In the genomic region with DNA sequence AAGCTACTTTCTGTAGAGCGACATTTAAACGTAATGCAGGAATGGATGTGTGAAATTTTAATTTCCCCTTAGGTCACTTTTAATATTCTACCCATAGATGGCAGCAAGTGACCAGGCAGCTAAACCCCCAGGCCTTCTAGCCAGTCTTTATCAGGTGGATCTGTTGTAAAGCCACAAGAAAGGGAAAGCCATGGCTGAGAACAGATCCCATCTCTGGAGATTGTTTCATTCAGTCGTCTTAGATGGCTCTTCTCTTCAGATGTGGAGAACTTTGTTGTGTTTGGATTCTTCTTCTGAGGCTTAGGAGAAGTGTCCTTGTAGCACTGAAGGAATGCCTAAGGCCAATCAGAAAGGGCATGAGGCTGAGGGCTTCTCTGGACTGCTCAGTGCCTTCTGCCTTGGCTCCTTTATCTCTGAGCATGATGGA, we compare ENCODE assay signal across 8 cellular contexts.
DNase-seq lines count a peak whose midpoint lies in the region; ATAC-seq, FAIRE-seq and TF ChIP-seq lines count a peak whose summit lies in the region.

No MANE protein-coding gene starts in this region.

- TF ChIP-seq CTCF in fibroblast of pulmonary artery (IDR thresholded peaks at IDR 0.05; ENCODE audit: low read length, missing control alignments): peak; percentile 73
- peak; percentile 22 for TF ChIP-seq CTCF in neutrophil (IDR thresholded peaks at IDR 0.05)

- no peak overlapping the region for H3K27ac ChIP-seq in neutrophil

- ATAC-seq in GM21576 (IDR thresholded peaks at IDR 0.05; ENCODE audit: unreplicated experiment) (no peak), HG02840 (IDR thresholded peaks at IDR 0.05; ENCODE audit: low FRiP score, unreplicated experiment) (no peak)

- H3K4me1 ChIP-seq in neutrophil (ENCODE audit: control insufficient read depth in 1 of 2, insufficient read depth in 1 of 2, low read depth in 1 of 2, low read length in 1 of 2): no peaks in the 10 kb centered on the region

- H3K4me3 ChIP-seq in fibroblast of pulmonary artery (replicated peaks; ENCODE audit: low read depth, low read length) (no peak overlapping the region), neutrophil (ENCODE audit: low read depth in 1 of 2, low read length in 1 of 2) (no peak overlapping the region)

- DNase-seq in HuH-7.5 (ENCODE audit: low spot score): peak; percentile 31
- DNase-seq in NOMO-1 treated with DMSO at 0.1 percent for 48 hours (lab: John Stamatoyannopoulos, UW; ENCODE audit: unreplicated experiment): peak; percentile 71
- DNase-seq in activated T-cell treated with anti-CD3 and anti-CD28 coated beads, Interleukin-2, amount 50 U/mL, for 48 hours: peak; percentile 35 to 51
- DNase-seq in fibroblast of pulmonary artery (ENCODE audit: low read depth): peak; percentile 76

- peak; percentile 93 for FAIRE-seq in G401.6 (lab: Jason Lieb, UNC)

- H3K9me3 ChIP-seq in neutrophil: no peaks in the 10 kb centered on the region

- H3K36me3 ChIP-seq in neutrophil: no peaks in the 10 kb centered on the region

- H3K27me3 ChIP-seq in neutrophil: peaks cover 48% of the 10 kb centered on the region
